Comparison of ENCODE assay signal across 19 cellular contexts in the genomic region with DNA sequence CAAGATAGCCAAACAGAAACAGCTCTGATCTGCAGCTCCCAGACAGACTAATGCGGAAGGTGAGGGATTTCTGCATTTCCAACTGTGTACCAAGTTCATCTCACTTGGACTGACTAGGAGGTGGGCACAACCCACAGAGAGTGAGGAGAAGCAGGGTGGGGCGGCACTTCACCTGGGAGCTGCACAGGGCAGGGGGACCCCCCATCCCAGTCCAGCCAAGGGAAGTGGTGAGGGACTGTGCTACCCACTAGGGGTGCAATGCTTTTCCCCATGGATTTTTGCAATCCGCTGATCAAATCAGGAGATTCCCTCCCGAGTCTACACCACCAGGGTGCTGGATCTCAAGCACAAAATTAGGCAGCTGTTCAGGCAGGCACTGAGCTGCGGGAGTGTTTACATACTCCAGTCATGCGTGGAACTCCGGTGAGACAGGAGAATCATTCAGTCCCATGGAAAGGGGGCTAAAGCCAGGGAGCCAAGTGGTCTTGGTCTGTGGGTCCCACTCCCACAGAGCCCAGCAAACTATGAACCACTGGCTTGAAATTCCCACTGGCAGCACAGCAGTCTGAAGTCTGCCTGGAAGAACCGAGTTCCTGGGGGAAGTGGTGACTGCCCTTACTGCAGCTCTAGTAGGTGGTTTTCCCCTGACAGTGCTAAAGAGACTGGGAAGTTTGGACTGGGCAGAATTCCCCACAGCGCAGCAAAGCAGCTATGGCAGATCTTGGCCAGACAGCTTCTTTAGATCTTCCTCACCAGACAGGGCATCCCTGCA.
DNase-seq lines count a peak whose midpoint lies in the region; TF ChIP-seq lines count a peak whose summit lies in the region.
"Had no signal": no experiment of that assay in that cellular context is flagged by ENCODE, and none has a peak within 500 bp of the region (broad histone marks: within the 10 kb centered on the region; RNA-seq: fewer than 3 reads in every experiment).

No MANE protein-coding gene starts in this region.

- H3K27me3 ChIP-seq in endodermal cell (ENCODE audit: control insufficient read depth, insufficient read depth, low read length, poor library complexity, severe bottlenecking) (no peaks in the 10 kb centered on the region), thyroid gland (no peaks in the 10 kb centered on the region), osteoblast (ENCODE audit: insufficient read depth, low read length) (no peaks in the 10 kb centered on the region)
- H3K27me3 ChIP-seq: neutrophil, SJSA1 had no signal

- H3K27ac Mint-ChIP-seq in endodermal cell: no peak overlapping the region
- H3K27ac Mint-ChIP-seq: activated CD8-positive, alpha-beta T cell treated with anti-CD3 and anti-CD28 coated beads for 36 hours; activated naive CD8-positive, alpha-beta T cell treated with anti-CD3 and anti-CD28 coated beads for 36 hours; T-cell had no signal

- H3K79me2 ChIP-seq in osteoblast (ENCODE audit: insufficient read depth, low read length): no peaks in the 10 kb centered on the region

- 93 to 94% methylated on average over 7 to 9 of the region's 9 CpGs for WGBS in endodermal cell (ENCODE audit: insufficient coverage in 1 of 2, insufficient read length in 1 of 2), 2 experiments
- 37 to 48% methylated on average over 9 of the region's 9 CpGs for WGBS in thyroid gland, 2 donors

- peaks cover 6% of the 10 kb centered on the region for H3K9me3 ChIP-seq in endodermal cell (ENCODE audit: control insufficient read depth, low read length)
- H3K9me3 ChIP-seq in thyroid gland: no peaks in the 10 kb centered on the region
- H3K9me3 ChIP-seq in osteoblast (ENCODE audit: low read depth, low read length): no peaks in the 10 kb centered on the region
- H3K9me3 ChIP-seq: A549, HAP-1, neutrophil, prostate gland, SJSA1 had no signal

- H3K4me1 ChIP-seq in endodermal cell (ENCODE audit: control insufficient read depth, insufficient read depth, low read length) (peaks cover 3% of the 10 kb centered on the region), thyroid gland (no peaks in the 10 kb centered on the region), osteoblast (ENCODE audit: insufficient read depth, low read length) (no peaks in the 10 kb centered on the region)
- H3K4me1 ChIP-seq: A549, HAP-1, prostate gland, SJSA1 had no signal

- DNase-seq in NCI-H2107 treated with DMSO at 0.1 percent for 48 hours (lab: John Stamatoyannopoulos, UW; ENCODE audit: unreplicated experiment) (peak; percentile 37), NCI-H2107 (lab: John Stamatoyannopoulos, UW) (no peak), NCI-H1694 treated with DMSO at 0.1 percent for 48 hours (lab: John Stamatoyannopoulos, UW) (peak; percentile 5), endodermal cell (peak; percentile 40), thyroid gland (peak; percentile 1 to 2), osteoblast (ENCODE audit: insufficient read length, low spot score, missing footprints) (no peak), NCI-H774 (lab: John Stamatoyannopoulos, UW) (no peak), NCI-H1930 (lab: John Stamatoyannopoulos, UW) (no peak)
- DNase-seq: activated CD8-positive, alpha-beta T cell treated with anti-CD3 and anti-CD28 coated beads for 36 hours; activated effector memory CD4-positive, alpha-beta T cell treated with Interleukin-2 at 50 U/mL for 16 hours; activated naive CD8-positive, alpha-beta T cell treated with anti-CD3 and anti-CD28 coated beads for 36 hours; NCI-H1048; T-cell had no signal

- no peak overlapping the region for H3K4me2 ChIP-seq in osteoblast (ENCODE audit: insufficient read depth, low read length)
- H3K4me2 ChIP-seq: A549 had no signal

- TF ChIP-seq CTCF in endodermal cell (conservative IDR thresholded peaks at IDR 0.05) (no peak), thyroid gland (IDR thresholded peaks at IDR 0.05) (no peak), osteoblast (IDR thresholded peaks at IDR 0.05; ENCODE audit: extremely low read depth, low read depth, low read length) (no peak)

- peaks cover 18% of the 10 kb centered on the region for H3K4me1 Mint-ChIP-seq in endodermal cell
- H3K4me1 Mint-ChIP-seq: activated naive CD8-positive, alpha-beta T cell treated with anti-CD3 and anti-CD28 coated beads for 36 hours; central memory CD8-positive, alpha-beta T cell; T-cell had no signal

- H3K27me3 Mint-ChIP-seq in endodermal cell (ENCODE audit: insufficient read depth): no peaks in the 10 kb centered on the region
- H3K27me3 Mint-ChIP-seq: activated CD8-positive, alpha-beta T cell treated with anti-CD3 and anti-CD28 coated beads for 36 hours; central memory CD8-positive, alpha-beta T cell; T-cell had no signal

- H3K9ac ChIP-seq in endodermal cell (ENCODE audit: extremely low read depth, low read length, poor library complexity, severe bottlenecking): no peak overlapping the region

- H3K4me3 Mint-ChIP-seq in endodermal cell: no peak overlapping the region
- H3K4me3 Mint-ChIP-seq: activated CD8-positive, alpha-beta T cell treated with anti-CD3 and anti-CD28 coated beads for 36 hours; activated naive CD8-positive, alpha-beta T cell treated with anti-CD3 and anti-CD28 coated beads for 36 hours; central memory CD8-positive, alpha-beta T cell; T-cell had no signal

- H3K4me3 ChIP-seq in endodermal cell (ENCODE audit: low read length) (no peak overlapping the region), thyroid gland (replicated peaks in 1 of 3) (no peak overlapping the region), osteoblast (ENCODE audit: insufficient read depth, low read length) (no peak overlapping the region)
- H3K4me3 ChIP-seq: A549, HAP-1, prostate gland, SJSA1 had no signal

- H3K27ac ChIP-seq in endodermal cell (ENCODE audit: low read depth, low read length): no peak overlapping the region
- H3K27ac ChIP-seq in thyroid gland: no peak overlapping the region
- no peak overlapping the region for H3K27ac ChIP-seq in osteoblast (ENCODE audit: low read depth, low read length)
- H3K27ac ChIP-seq: A549, neutrophil, prostate gland, SJSA1 had no signal

- no peak for TF ChIP-seq POLR2A in thyroid gland (IDR thresholded peaks at IDR 0.05)

- intact Hi-C loops in thyroid gland (cut with DNase I): no loop called here

- H3K36me3 ChIP-seq in endodermal cell (ENCODE audit: control insufficient read depth, insufficient read depth, low read length) (no peaks in the 10 kb centered on the region), thyroid gland (no peaks in the 10 kb centered on the region), osteoblast (ENCODE audit: insufficient read depth, low read length) (no peaks in the 10 kb centered on the region)
- H3K36me3 ChIP-seq: HAP-1, neutrophil, prostate gland, SJSA1 had no signal

- no peak overlapping the region for H2AFZ ChIP-seq in osteoblast (ENCODE audit: low read length)

- H4K20me1 ChIP-seq in osteoblast (ENCODE audit: insufficient read depth, low read length): no peaks in the 10 kb centered on the region

- H3K36me3 Mint-ChIP-seq in endodermal cell (ENCODE audit: low read depth): no peaks in the 10 kb centered on the region
- H3K36me3 Mint-ChIP-seq: T-cell had no signal

- peaks cover 4% of the 10 kb centered on the region for H3K9me3 Mint-ChIP-seq in endodermal cell

Comparison
In these comparisons a context has a peak if more than half of its experiments do, and no peak if none do; other contexts are left out.
1. DNase-seq: peak in NCI-H2107 treated with DMSO at 0.1 percent for 48 hours (single experiment), NCI-H1694 treated with DMSO at 0.1 percent for 48 hours (single experiment), endodermal cell (single experiment) and thyroid gland (2 of 2); none in NCI-H2107 (single experiment), osteoblast (single experiment), NCI-H774 (single experiment) and NCI-H1930 (0 of 2).